33 cellular contexts compared by ENCODE assay signal in genomic region chr16:61987474-61988012, GRCh38. TPM values are rescaled to one million over a fixed set of nuclear protein-coding genes. Genes with fewer than 3 reads are reported as not detected.
"Had no signal": no experiment of that assay in that cellular context is flagged by ENCODE, and none has a peak within 500 bp of the region (broad histone marks: within the 10 kb centered on the region; RNA-seq: fewer than 3 reads in every experiment).

No MANE protein-coding gene starts in this region.

- H3K27ac ChIP-seq: left lung, lower lobe of right lung, pancreas, prostate gland, skin epidermis, stomach, suprapubic skin, thoracic aorta, tibial artery, upper lobe of right lung had no signal

- H3K9me3 ChIP-seq: left lung, lower lobe of right lung, pancreas, prostate gland, suprapubic skin, thoracic aorta, tibial artery, upper lobe of right lung had no signal

- H3K36me3 ChIP-seq: left lung, lower lobe of right lung, pancreas, prostate gland, stomach, suprapubic skin, thoracic aorta, tibial artery, upper lobe of right lung had no signal

- DNase-seq: hypothalamus; immature natural killer cell; kidney; left colon; left lung; lower lobe of right lung; mammary epithelial cell; mesenchymal stem cell; naive thymus-derived CD8-positive, alpha-beta T cell; nucleus accumbens; pancreas; posterior cingulate gyrus; retina; right cardiac atrium; stimulated activated CD4-positive, alpha-beta T cell treated with anti-CD3 and anti-CD28 coated beads, Interleukin-12 subunit alpha, Interleukin-12 subunit beta, amount 100 ng/mL, for 4 hours; stimulated activated CD4-positive, alpha-beta T cell treated with anti-CD3 and anti-CD28 coated beads, Interleukin-15, amount 100 ng/mL, for 24 hours; stimulated activated CD4-positive, alpha-beta T cell treated with anti-CD3 and anti-CD28 coated beads, Interleukin-2, amount 100 ng/mL, for 24 hours; stimulated activated CD4-positive, alpha-beta T cell treated with anti-CD3 and anti-CD28 coated beads, Interleukin-4, amount 100 ng/mL, for 1 hour; stimulated activated naive B cell treated with anti-CD40 and anti-IgM and Interleukin-4, amounts not matched to agents 10 μg/mL and 1 μg/mL and 100 μg/mL, for 72 hours; stimulated activated naive CD8-positive, alpha-beta T cell treated with anti-CD3 and anti-CD28 coated beads, Interleukin-15, Interleukin-2, amounts not matched to agents 100 U/mL and 50 U/mL, for 24 hours; stomach; tibial artery; trophoblast cell; upper lobe of right lung had no signal

- ATAC-seq: left colon; left lung; lower lobe of right lung; naive thymus-derived CD8-positive, alpha-beta T cell; pancreas; right cardiac atrium; sciatic nerve; stimulated activated naive B cell treated with anti-CD40 and anti-IgM and Interleukin-4, amounts not matched to agents 10 μg/mL and 1 μg/mL and 100 μg/mL, for 72 hours; stimulated activated naive CD8-positive, alpha-beta T cell treated with anti-CD3 and anti-CD28 coated beads, Interleukin-15, Interleukin-2, amounts not matched to agents 100 U/mL and 50 U/mL, for 24 hours; upper lobe of right lung had no signal

- FAIRE-seq: islet of Langerhans, kidney, pancreas, urothelium cell line had no signal

- H3K27me3 ChIP-seq: left lung, pancreas, stomach, suprapubic skin, tibial artery, upper lobe of right lung had no signal

- H3K4me3 ChIP-seq: left lung, lower lobe of right lung, pancreas, prostate gland, skin epidermis, stomach, suprapubic skin, thoracic aorta, tibial artery, upper lobe of right lung had no signal

- H3K4me1 ChIP-seq: left lung, lower lobe of right lung, pancreas, prostate gland, stomach, suprapubic skin, tibial artery, upper lobe of right lung had no signal

RNA-seq across cellular contexts. Expression of gene CDH8, which starts 48.7 kb away (rescaled TPM):
- total RNA-seq: left colon, osteoblast, right cardiac atrium, sciatic nerve had no signal
- polyA plus RNA-seq: immature natural killer cell; liver; naive thymus-derived CD8-positive, alpha-beta T cell had no signal
